In the genomic region with DNA sequence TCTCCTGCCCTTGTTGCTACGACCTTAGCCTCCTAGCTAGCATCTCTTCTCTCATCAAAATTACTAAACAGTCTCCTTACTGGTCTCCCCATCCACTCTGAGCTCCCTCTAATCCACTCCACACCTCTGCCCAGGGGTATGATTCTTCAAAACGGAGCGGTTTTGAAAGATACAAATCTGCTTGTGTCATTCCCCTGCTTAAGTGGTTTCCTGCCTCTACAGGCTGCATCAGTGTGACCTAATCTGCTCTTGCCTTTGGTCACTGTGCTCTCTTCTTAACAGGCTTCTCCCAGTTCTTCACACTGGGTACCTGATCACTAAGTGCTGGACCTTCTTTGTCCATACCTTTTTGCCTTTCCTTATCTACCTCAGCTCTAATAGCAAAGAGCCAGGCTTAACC, we compare ENCODE assay signal across 10 cellular contexts.
DNase-seq lines count a peak whose midpoint lies in the region; ATAC-seq and TF ChIP-seq lines count a peak whose summit lies in the region.
"Had no signal": no experiment of that assay in that cellular context is flagged by ENCODE, and none has a peak within 500 bp of the region (broad histone marks: within the 10 kb centered on the region; RNA-seq: fewer than 3 reads in every experiment).

No MANE protein-coding gene starts in this region.

- no peaks in the 10 kb centered on the region for H3K27me3 Mint-ChIP-seq in CD4-positive, CD25-positive, alpha-beta regulatory T cell

- peak overlapping the region in 2 of 3 donors; percentile 3 to 10 for H3K27ac Mint-ChIP-seq in CD4-positive, CD25-positive, alpha-beta regulatory T cell

- no peak for ATAC-seq in CD4-positive, CD25-positive, alpha-beta regulatory T cell (ENCODE audit: low read depth in 2 of 2)
- peak; percentile 26 to 37 for ATAC-seq in lower lobe of right lung
- ATAC-seq in GM19467 (IDR thresholded peaks at IDR 0.05; ENCODE audit: unreplicated experiment): no peak
- ATAC-seq: left colon had no signal

- H3K4me1 ChIP-seq in CD4-positive, CD25-positive, alpha-beta regulatory T cell (ENCODE audit: control insufficient read depth, insufficient read depth, low read length, poor library complexity, severe bottlenecking): no peaks in the 10 kb centered on the region
- H3K4me1 ChIP-seq in lower lobe of right lung: peaks cover 15% of the 10 kb centered on the region
- H3K4me1 ChIP-seq in esophagus muscularis mucosa: peaks cover 0 to 5% (median 3%) of the 10 kb centered on the region in 4 donors

- no peak for TF ChIP-seq CTCF in WERI-Rb-1 (IDR thresholded peaks at IDR 0.05; ENCODE audit: low read depth, low read length)
- no peak for TF ChIP-seq CTCF in lower lobe of right lung (IDR thresholded peaks at IDR 0.05)
- TF ChIP-seq CTCF in esophagus muscularis mucosa (IDR thresholded peaks at IDR 0.05): no peak

- H3K4me1 Mint-ChIP-seq in CD4-positive, CD25-positive, alpha-beta regulatory T cell: peaks cover 9 to 24% (median 14%) of the 10 kb centered on the region in 4 donors

- WGBS in esophagus muscularis mucosa: 77% methylated on average over 3 of the region's 3 CpGs

- H3K36me3 ChIP-seq in CD4-positive, CD25-positive, alpha-beta regulatory T cell (ENCODE audit: control insufficient read depth, insufficient read depth, low read length): no peaks in the 10 kb centered on the region
- H3K36me3 ChIP-seq in WERI-Rb-1 (no peaks in the 10 kb centered on the region), lower lobe of right lung (no peaks in the 10 kb centered on the region), esophagus muscularis mucosa (no peaks in the 10 kb centered on the region)

- peaks cover 0 to under 1% (median 0%) of the 10 kb centered on the region in 7 donors for H3K9me3 Mint-ChIP-seq in CD4-positive, CD25-positive, alpha-beta regulatory T cell

- H3K36me3 Mint-ChIP-seq in CD4-positive, CD25-positive, alpha-beta regulatory T cell: no peaks in the 10 kb centered on the region

- no peaks in the 10 kb centered on the region for H3K27me3 ChIP-seq in CD4-positive, CD25-positive, alpha-beta regulatory T cell (ENCODE audit: control insufficient read depth, insufficient read depth, low read length)
- H3K27me3 ChIP-seq in WERI-Rb-1 (ENCODE audit: insufficient read depth, low read depth, severe bottlenecking) (no peaks in the 10 kb centered on the region), lower lobe of right lung (ENCODE audit: low read depth) (no peaks in the 10 kb centered on the region), esophagus muscularis mucosa (no peaks in the 10 kb centered on the region)

- no peak overlapping the region for H3K27ac ChIP-seq in CD4-positive, CD25-positive, alpha-beta regulatory T cell (ENCODE audit: insufficient read depth, low read length, poor library complexity, severe bottlenecking)
- H3K27ac ChIP-seq in WERI-Rb-1 (peak overlapping the region; percentile 56), lower lobe of right lung (no peak overlapping the region), esophagus muscularis mucosa (replicated peaks in 1 of 4) (no peak overlapping the region)
- H3K27ac ChIP-seq: parathyroid adenoma had no signal

- H3K4me3 Mint-ChIP-seq in CD4-positive, CD25-positive, alpha-beta regulatory T cell: no peak overlapping the region

- no peak overlapping the region for H3K4me3 ChIP-seq in CD4-positive, CD25-positive, alpha-beta regulatory T cell (ENCODE audit: low read depth, low read length)
- H3K4me3 ChIP-seq in WERI-Rb-1 (ENCODE audit: low read depth, low read length): no peak overlapping the region
- no peak overlapping the region for H3K4me3 ChIP-seq in lower lobe of right lung
- H3K4me3 ChIP-seq in esophagus muscularis mucosa: no peak overlapping the region

- intact Hi-C loops in lower lobe of right lung (cut with DNase I) (no loop called here), esophagus muscularis mucosa (cut with DNase I) (no loop called here)

- TF ChIP-seq EP300 in esophagus muscularis mucosa (IDR thresholded peaks at IDR 0.05): no peak

- peak in 1 of 3 donors; percentile 6 for DNase-seq in CD4-positive, CD25-positive, alpha-beta regulatory T cell
- DNase-seq in MV-4-11 (lab: John Stamatoyannopoulos, UW) (peak; percentile 78), WERI-Rb-1 (peak; percentile 28), lower lobe of right lung (no peak), NCI-H526 treated with DMSO at 0.1 percent for 48 hours (lab: John Stamatoyannopoulos, UW) (no peak), esophagus muscularis mucosa (ENCODE audit: extremely low spot score) (no peak), CD1c-positive myeloid dendritic cell (ENCODE audit: extremely low spot score) (no peak)
- DNase-seq: left colon had no signal

- H3K9me3 ChIP-seq in CD4-positive, CD25-positive, alpha-beta regulatory T cell (ENCODE audit: control insufficient read depth in 2 of 2, low read length in 2 of 2): no peaks in the 10 kb centered on the region
- no peaks in the 10 kb centered on the region for H3K9me3 ChIP-seq in WERI-Rb-1 (ENCODE audit: severe bottlenecking)
- no peaks in the 10 kb centered on the region for H3K9me3 ChIP-seq in lower lobe of right lung
- no peaks in the 10 kb centered on the region for H3K9me3 ChIP-seq in esophagus muscularis mucosa

- TF ChIP-seq POLR2A in esophagus muscularis mucosa (IDR thresholded peaks at IDR 0.05; ENCODE audit: low read depth): no peak

Comparison
In these comparisons a context has a peak if more than half of its experiments do, and no peak if none do; other contexts are left out.
1. ATAC-seq: peak in lower lobe of right lung (2 of 2); none in CD4-positive, CD25-positive, alpha-beta regulatory T cell (0 of 2) and GM19467 (single experiment).
2. DNase-seq: peak in MV-4-11 (single experiment) and WERI-Rb-1 (single experiment); none in lower lobe of right lung (single experiment), NCI-H526 treated with DMSO at 0.1 percent for 48 hours (single experiment), esophagus muscularis mucosa (single experiment) and CD1c-positive myeloid dendritic cell (single experiment).